32 cellular contexts compared by ENCODE assay signal in genomic region chr11:120686516-120686915, GRCh38.
"Had no signal": no experiment of that assay in that cellular context is flagged by ENCODE, and none has a peak within 500 bp of the region (broad histone marks: within the 10 kb centered on the region; RNA-seq: fewer than 3 reads in every experiment).

No MANE protein-coding gene starts in this region.

- H3K27ac ChIP-seq: KMS-11 had no signal

- H3K36me3 ChIP-seq: MG63 had no signal

- H3K27me3 ChIP-seq: MG63 had no signal

- H3K4me3 ChIP-seq: MG63 had no signal

- DNase-seq: Karpas-422, Kasumi-1, MG63, MM.1S, MV-4-11, NCI-H1048, NCI-H1092, NCI-H1092 treated with DMSO at 0.1 percent for 48 hours, NCI-H1105, NCI-H1417 treated with DMSO at 0.1 percent for 48 hours, NCI-H1436, NCI-H1436 treated with DMSO at 0.1 percent for 48 hours, NCI-H146, NCI-H1694, NCI-H1694 treated with DMSO at 0.1 percent for 48 hours, NCI-H187, NCI-H187 treated with DMSO at 0.1 percent for 48 hours, NCI-H1930, NCI-H2029, NCI-H2029 treated with DMSO at 0.1 percent for 48 hours, NCI-H2081, NCI-H2081 treated with DMSO at 0.1 percent for 48 hours, NCI-H2107, NCI-H2171, NCI-H2171 treated with DMSO at 0.1 percent for 48 hours, NCI-H2227 treated with DMSO at 0.1 percent for 48 hours, NCI-H226, NCI-H345, NCI-H446, NCI-H446 treated with DMSO at 0.1 percent for 48 hours, NCI-H510A had no signal

- H3K9me3 ChIP-seq: MG63 had no signal
